ENCODE assay signal across 1 cellular context in the genomic region with DNA sequence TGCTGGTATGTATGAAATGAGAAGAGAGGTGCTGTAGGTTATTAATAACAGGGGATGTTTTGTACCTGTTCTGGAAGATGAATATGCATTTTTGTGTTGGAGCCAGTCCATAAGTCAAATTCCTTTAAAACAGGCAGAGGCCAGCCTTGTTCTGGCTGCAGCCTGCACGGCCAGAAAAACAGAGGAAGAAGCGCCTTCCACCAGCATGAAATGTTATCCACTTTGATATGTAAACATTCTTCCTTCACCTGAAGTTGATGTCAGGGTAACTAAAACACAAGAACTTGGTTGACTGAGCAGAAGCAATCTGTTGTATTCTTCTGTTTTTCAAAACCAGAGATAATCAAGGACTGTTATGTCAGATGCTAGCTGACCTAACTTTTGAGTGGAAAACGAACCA.
TF ChIP-seq lines count a peak whose summit lies in the region.

No MANE protein-coding gene starts in this region.

TF ChIP-seq in H1, 55 proteins besides CTCF, POLR2A, EP300 and RAD21:
- TF ChIP-seq NRF1 (IDR thresholded peaks at IDR 0.05; ENCODE audit: low read depth, low read length) (no peak), SP4 (IDR thresholded peaks at IDR 0.05; ENCODE audit: low read length) (no peak), RXRA (IDR thresholded peaks at IDR 0.05; ENCODE audit: insufficient read depth, low read depth, low read length) (no peak), HDAC6 (IDR thresholded peaks at IDR 0.05; ENCODE audit: low read depth, low read length) (no peak), JUN (IDR thresholded peaks at IDR 0.05; ENCODE audit: low read depth, low read length) (no peak), JUND (IDR thresholded peaks at IDR 0.05; ENCODE audit: low read length) (no peak), YY1 (IDR thresholded peaks at IDR 0.05; ENCODE audit: low read depth, low read length) (no peak), HDAC2 (IDR thresholded peaks at IDR 0.05; ENCODE audit: borderline replicate concordance in 1 of 2, low read depth in 2 of 2, low read length in 2 of 2) (no peak)
